Comparison of ENCODE assay signal across 16 cellular contexts in genomic region chr3:47617061-47618010, GRCh38. TPM values are rescaled to one million over a fixed set of nuclear protein-coding genes. Genes with fewer than 3 reads are reported as not detected.
DNase-seq lines count a peak whose midpoint lies in the region; ATAC-seq, FAIRE-seq and TF ChIP-seq lines count a peak whose summit lies in the region.
"Had no signal": no experiment of that assay in that cellular context is flagged by ENCODE, and none has a peak within 500 bp of the region (broad histone marks: within the 10 kb centered on the region; RNA-seq: fewer than 3 reads in every experiment).

No MANE protein-coding gene starts in this region.

- peaks cover 27 to 54% of the 10 kb centered on the region in 2 donors for H3K36me3 ChIP-seq in ascending aorta
- peaks cover 0 to 96% (median 54%) of the 10 kb centered on the region in 6 donors for H3K36me3 ChIP-seq in spleen

- no peak overlapping the region for H3K4me3 Mint-ChIP-seq in stimulated activated naive CD8-positive, alpha-beta T cell treated with anti-CD3 and anti-CD28 coated beads, Interleukin-15, Interleukin-2, amounts not matched to agents 100 ng/mL and 50 ng/mL, for 24 hours
- H3K4me3 Mint-ChIP-seq: nephron progenitor cell; stimulated activated memory B cell treated with anti-CD40 and anti-IgM and Interleukin-4, amounts not matched to agents 10 μg/mL and 1 μg/mL and 100 μg/mL, for 72 hours; T-cell had no signal

- H3K27me3 ChIP-seq in ascending aorta, result no peaks in the 10 kb centered on the region
- H3K27me3 ChIP-seq in spleen (replicated peaks in 1 of 7), result no peaks in the 10 kb centered on the region
- H3K27me3 ChIP-seq: right atrium auricular region had no signal

- no peak overlapping the region for H3K4me3 ChIP-seq in ascending aorta
- H3K4me3 ChIP-seq in spleen, result no peak overlapping the region
- H3K4me3 ChIP-seq: right atrium auricular region had no signal

- intact Hi-C loops in ascending aorta (cut with DNase I) (no loop called here), spleen (cut with DNase I; ENCODE audit: low total_unique reads) (no loop called here)

- H3K4me1 ChIP-seq in ascending aorta, result peaks cover 0 to 6% of the 10 kb centered on the region in 2 donors
- H3K4me1 ChIP-seq in spleen, result peaks cover 0 to 23% (median 5%) of the 10 kb centered on the region in 6 donors

- no peaks in the 10 kb centered on the region for H3K4me1 Mint-ChIP-seq in stimulated activated naive CD8-positive, alpha-beta T cell treated with anti-CD3 and anti-CD28 coated beads, Interleukin-15, Interleukin-2, amounts not matched to agents 100 ng/mL and 50 ng/mL, for 24 hours (ENCODE audit: low read depth)
- H3K4me1 Mint-ChIP-seq: nephron progenitor cell had no signal

- H3K9me3 ChIP-seq in ascending aorta, result no peaks in the 10 kb centered on the region
- no peaks in the 10 kb centered on the region for H3K9me3 ChIP-seq in spleen
- H3K9me3 ChIP-seq: right atrium auricular region had no signal

- no peak for ATAC-seq in stimulated activated naive CD8-positive, alpha-beta T cell treated with anti-CD3 and anti-CD28 coated beads, Interleukin-15, Interleukin-2, amounts not matched to agents 100 U/mL and 50 U/mL, for 24 hours
- ATAC-seq: activated CD4-positive, CD25-positive, alpha-beta regulatory T cell treated with anti-CD3 and anti-CD28 coated beads, Interleukin-2, amount 50 U/mL, for 24 hours; stimulated activated memory B cell treated with anti-CD40 and anti-IgM and Interleukin-4, amounts not matched to agents 10 μg/mL and 1 μg/mL and 100 μg/mL, for 72 hours; T-cell had no signal

- TF ChIP-seq POLR2A in spleen (IDR thresholded peaks at IDR 0.05), result no peak

- 77 to 88% (median 87%) methylated on average over 5 of the region's 5 CpGs for WGBS in spleen, 5 donors

- H3K9me3 Mint-ChIP-seq in stimulated activated naive CD8-positive, alpha-beta T cell treated with anti-CD3 and anti-CD28 coated beads, Interleukin-15, Interleukin-2, amounts not matched to agents 100 ng/mL and 50 ng/mL, for 24 hours, result no peaks in the 10 kb centered on the region
- H3K9me3 Mint-ChIP-seq: nephron progenitor cell; stimulated activated memory B cell treated with anti-CD40 and anti-IgM and Interleukin-4, amounts not matched to agents 10 μg/mL and 1 μg/mL and 100 μg/mL, for 72 hours; T-cell had no signal

- no peak for TF ChIP-seq CTCF in VCaP (conservative IDR thresholded peaks at IDR 0.05)
- no peak for TF ChIP-seq CTCF in ascending aorta (IDR thresholded peaks at IDR 0.05)
- no peak for TF ChIP-seq CTCF in spleen (IDR thresholded peaks at IDR 0.05 in 8 of 11, conservative IDR thresholded peaks at IDR 0.05 in 3 of 11)

- DNase-seq in stimulated activated naive CD8-positive, alpha-beta T cell treated with anti-CD3 and anti-CD28 coated beads, Interleukin-15, Interleukin-2, amounts not matched to agents 100 U/mL and 50 U/mL, for 24 hours, result no peak
- peak; percentile 12 for DNase-seq in hepatic stellate cell (ENCODE audit: low spot score)
- no peak for DNase-seq in NCI-H146 (lab: John Stamatoyannopoulos, UW)
- DNase-seq in urothelium cell line (ENCODE audit: low spot score), result no peak
- DNase-seq in ascending aorta (ENCODE audit: low spot score in 2 of 2), result no peak
- no peak for DNase-seq in spleen
- DNase-seq: Calu3, GOT3, NCI-H1417 treated with DMSO at 0.1 percent for 48 hours, nephron progenitor cell, T-cell had no signal

- H3K27ac Mint-ChIP-seq in stimulated activated naive CD8-positive, alpha-beta T cell treated with anti-CD3 and anti-CD28 coated beads, Interleukin-15, Interleukin-2, amounts not matched to agents 100 ng/mL and 50 ng/mL, for 24 hours, result peak overlapping the region; percentile 32
- H3K27ac Mint-ChIP-seq: nephron progenitor cell; stimulated activated memory B cell treated with anti-CD40 and anti-IgM and Interleukin-4, amounts not matched to agents 10 μg/mL and 1 μg/mL and 100 μg/mL, for 72 hours had no signal

- H3K27me3 Mint-ChIP-seq in stimulated activated naive CD8-positive, alpha-beta T cell treated with anti-CD3 and anti-CD28 coated beads, Interleukin-15, Interleukin-2, amounts not matched to agents 100 ng/mL and 50 ng/mL, for 24 hours, result no peaks in the 10 kb centered on the region
- H3K27me3 Mint-ChIP-seq: stimulated activated memory B cell treated with anti-CD40 and anti-IgM and Interleukin-4, amounts not matched to agents 10 μg/mL and 1 μg/mL and 100 μg/mL, for 72 hours; T-cell had no signal

- FAIRE-seq in urothelium cell line (lab: Jason Lieb, UNC), result no peak

- H3K36me3 Mint-ChIP-seq in stimulated activated naive CD8-positive, alpha-beta T cell treated with anti-CD3 and anti-CD28 coated beads, Interleukin-15, Interleukin-2, amounts not matched to agents 100 ng/mL and 50 ng/mL, for 24 hours (ENCODE audit: low read depth), result peaks cover 46% of the 10 kb centered on the region

- H3K27ac ChIP-seq in VCaP (peak overlapping the region; percentile 3; the same call in 1 of the 2 replicates), ascending aorta (no peak overlapping the region), spleen (no peak overlapping the region)
- H3K27ac ChIP-seq: right atrium auricular region had no signal

RNA-seq across cellular contexts. Expression of gene CSPG5, which starts 38.7 kb away (rescaled TPM):
- total RNA-seq in ascending aorta (1.7 TPM), spleen (under 1 TPM in 4 of 7 donors, not detected in 3; 0.17 to 0.34 (median 0.23) TPM)
- polyA plus RNA-seq in spleen, result under 1 TPM in 2 of 3 donors, not detected in 1; 0.09 to 0.10 TPM
